14 cellular contexts compared by ENCODE assay signal in the genomic region with DNA sequence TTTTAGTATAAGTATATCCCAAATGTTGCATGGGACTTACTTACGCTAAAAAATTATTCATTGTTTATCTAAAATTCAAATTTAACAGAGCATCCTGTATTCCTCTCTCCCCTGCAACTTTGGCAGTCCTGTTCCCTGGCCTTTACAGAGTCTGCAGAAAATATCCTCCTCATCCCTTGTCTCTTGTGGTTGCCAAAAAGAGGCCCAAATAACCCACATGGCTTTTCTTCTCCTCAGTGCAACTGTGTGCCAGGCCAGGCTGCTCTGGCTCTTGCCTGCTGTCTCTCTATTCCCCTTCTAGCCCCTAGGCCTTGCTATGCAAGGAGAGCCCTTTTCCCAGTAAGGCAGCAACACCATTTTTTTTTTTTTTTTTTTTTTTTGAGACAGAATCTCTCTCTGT. TPM values are rescaled to one million over a fixed set of nuclear protein-coding genes. Genes with fewer than 3 reads are reported as not detected.
DNase-seq lines count a peak whose midpoint lies in the region; ATAC-seq and TF ChIP-seq lines count a peak whose summit lies in the region.
"Had no signal": no experiment of that assay in that cellular context is flagged by ENCODE, and none has a peak within 500 bp of the region (broad histone marks: within the 10 kb centered on the region; RNA-seq: fewer than 3 reads in every experiment).

No MANE protein-coding gene starts in this region.

- 100% methylated on average over 1 of the region's 1 CpG for WGBS in psoas muscle, 3 donors
- WGBS in suprapubic skin = 100% methylated on average over 1 of the region's 1 CpG

- in situ Hi-C loops in G401 (cut with HindIII; ENCODE audit: low sequenced_read_pairs) = no loop called here

- peak overlapping the region; percentile 31 for H3K27ac Mint-ChIP-seq in activated B cell treated with CpG ODN at 0.5 μM for 24 hours
- H3K27ac Mint-ChIP-seq: CD4-positive, CD25-positive, alpha-beta regulatory T cell had no signal

- CTCF ChIA-PET in activated B cell treated with CpG ODN at 0.5 μM for 24 hours (lab: Charles Lee) = no interaction called here

- TF ChIP-seq POLR2A in suprapubic skin (IDR thresholded peaks at IDR 0.05) = no peak

- H3K27me3 ChIP-seq in psoas muscle (ENCODE audit: insufficient read depth in 3 of 3, low read length in 2 of 3) (no peaks in the 10 kb centered on the region), suprapubic skin (no peaks in the 10 kb centered on the region)

- H3K9me3 ChIP-seq in psoas muscle (no peaks in the 10 kb centered on the region), suprapubic skin (no peaks in the 10 kb centered on the region)

- H3K36me3 ChIP-seq in psoas muscle (ENCODE audit: insufficient read depth in 1 of 2, low read depth in 1 of 2) = peaks cover 3 to 24% of the 10 kb centered on the region in 2 donors
- peaks cover 30% of the 10 kb centered on the region for H3K36me3 ChIP-seq in suprapubic skin

- H3K4me3 ChIP-seq in psoas muscle (no peak overlapping the region), suprapubic skin (no peak overlapping the region)

- TF ChIP-seq EP300 in suprapubic skin (IDR thresholded peaks at IDR 0.05) = no peak

- ATAC-seq in activated B cell treated with CpG ODN at 0.5 μM for 24 hours (ENCODE audit: low read depth) = no peak
- no peak for ATAC-seq in psoas muscle
- no peak for ATAC-seq in HG03521 (IDR thresholded peaks at IDR 0.05; ENCODE audit: unreplicated experiment)

- H3K27ac ChIP-seq in 22Rv1 (peak overlapping the region; percentile 100), psoas muscle (peak overlapping the region; percentile 73), suprapubic skin (no peak overlapping the region)

- H3K36me3 Mint-ChIP-seq in activated B cell treated with CpG ODN at 0.5 μM for 24 hours (ENCODE audit: low read depth) = no peaks in the 10 kb centered on the region

- H3K4me1 Mint-ChIP-seq in activated B cell treated with CpG ODN at 0.5 μM for 24 hours = peaks cover 22% of the 10 kb centered on the region
- H3K4me1 Mint-ChIP-seq: H9 had no signal

- H3K9me3 Mint-ChIP-seq in activated B cell treated with CpG ODN at 0.5 μM for 24 hours = peaks cover 3% of the 10 kb centered on the region
- H3K9me3 Mint-ChIP-seq: H9 had no signal

- TF ChIP-seq CTCF in 22Rv1 (IDR thresholded peaks at IDR 0.05) (no peak), activated B cell treated with CpG ODN at 0.5 μM for 24 hours (IDR thresholded peaks at IDR 0.05) (no peak), psoas muscle (IDR thresholded peaks at IDR 0.05) (no peak), suprapubic skin (IDR thresholded peaks at IDR 0.05) (no peak)

- no peak overlapping the region for H3K4me3 Mint-ChIP-seq in activated B cell treated with CpG ODN at 0.5 μM for 24 hours
- H3K4me3 Mint-ChIP-seq: CD4-positive, CD25-positive, alpha-beta regulatory T cell; H9 had no signal

- H3K27me3 Mint-ChIP-seq in activated B cell treated with CpG ODN at 0.5 μM for 24 hours = no peaks in the 10 kb centered on the region
- H3K27me3 Mint-ChIP-seq: CD4-positive, CD25-positive, alpha-beta regulatory T cell had no signal

- POLR2A ChIA-PET in activated B cell treated with CpG ODN at 0.5 μM for 24 hours (lab: Charles Lee) = interaction anchor here (0.7 kb wide), 2 partner anchors 24 to 361 kb away, joined by 3 to 7 read pairs; no protein-coding TSS in a partner anchor

- intact Hi-C loops in activated B cell treated with CpG ODN at 0.5 μM for 24 hours (cut with micrococcal nuclease) = no loop called here
- intact Hi-C loops in psoas muscle (cut with DNase I) = no loop called here

- H3K4me1 ChIP-seq in psoas muscle (peaks cover 50% of the 10 kb centered on the region), suprapubic skin (peaks cover 32% of the 10 kb centered on the region)

- DNase-seq in G401 (ENCODE audit: low spot score) (peak; percentile 89), activated B cell treated with CpG ODN at 0.5 μM for 24 hours (no peak), psoas muscle (no peak), NOMO-1 (lab: John Stamatoyannopoulos, UW; ENCODE audit: unreplicated experiment in 2 of 2) (no peak), suprapubic skin (ENCODE audit: low spot score in 2 of 2) (no peak), epidermal melanocyte (ENCODE audit: insufficient read length, low spot score) (no peak)
- DNase-seq: CD4-positive, CD25-positive, alpha-beta regulatory T cell; H9; NCI-H1436 treated with DMSO at 0.1 percent for 48 hours; NCI-H510A treated with DMSO at 0.1 percent for 48 hours; NCI-H82; SHP77 treated with DMSO at 0.1 percent for 48 hours had no signal

RNA-seq across cellular contexts. Expression of a gene that starts 23.0 kb away (rescaled TPM):
- not detected in 2 replicates for total RNA-seq in G401 (2014; rRNA removed; shearing (Covaris generic))
- total RNA-seq in activated B cell treated with CpG ODN at 0.5 μM for 24 hours = 0.88 and 1.1 TPM in 2 replicates
- 10 to 100 TPM in 3 of 4 donors, 1 to 10 TPM in 1; 9.0 to 29.3 (median 18.7) TPM for total RNA-seq in psoas muscle
- polyA plus RNA-seq in psoas muscle = 10 to 100 TPM in 2 of 3 donors, 1 to 10 TPM in 1; 2.3 to 13.4 (median 13.0) TPM
- 10 to 100 TPM; 45.4 to 75.3 (median 65.3) TPM for total RNA-seq in suprapubic skin

RNA-seq across cellular contexts. Expression of a gene that starts 53.1 kb away (rescaled TPM):
- total RNA-seq in G401 (2014; rRNA removed; shearing (Covaris generic)) = 230 and 259 TPM in 2 replicates
- total RNA-seq in activated B cell treated with CpG ODN at 0.5 μM for 24 hours (120 and 133 TPM in 2 replicates), psoas muscle (100 to 1,000 TPM; 139 to 394 (median 224) TPM), suprapubic skin (100 to 1,000 TPM; 273 to 365 (median 320) TPM)
- 100 to 1,000 TPM in 2 of 3 donors, 10 to 100 TPM in 1; 73.6 to 201 (median 142) TPM for polyA plus RNA-seq in psoas muscle
